Comparison of ENCODE assay signal across 18 cellular contexts in genomic region chr4:27807207-27807606, GRCh38.
DNase-seq lines count a peak whose midpoint lies in the region; ATAC-seq and TF ChIP-seq lines count a peak whose summit lies in the region.
"Had no signal": no experiment of that assay in that cellular context is flagged by ENCODE, and none has a peak within 500 bp of the region (broad histone marks: within the 10 kb centered on the region; RNA-seq: fewer than 3 reads in every experiment).

No MANE protein-coding gene starts in this region.

- TF ChIP-seq CTCF in astrocyte of the spinal cord (IDR thresholded peaks at IDR 0.05; ENCODE audit: low read depth, low read length) (no peak), natural killer cell (IDR thresholded peaks at IDR 0.05) (no peak)

- DNase-seq in EH (ENCODE audit: low read depth) (peak; percentile 43), NCI-H226 (peak; percentile 21), astrocyte of the spinal cord (ENCODE audit: low read depth, low spot score) (peak; percentile 67), non-pigmented ciliary epithelial cell (ENCODE audit: low read depth) (peak; percentile 6), natural killer cell (no peak), NCI-H345 treated with DMSO at 0.1 percent for 48 hours (lab: John Stamatoyannopoulos, UW; ENCODE audit: unreplicated experiment) (no peak), AG08395 (ENCODE audit: low spot score) (no peak), NCI-H82 treated with DMSO at 0.1 percent for 48 hours (lab: John Stamatoyannopoulos, UW; ENCODE audit: unreplicated experiment) (no peak)
- DNase-seq: BE2C, KG1, NCI-H1092, NCI-H1436, NCI-H1930, NCI-H2227 treated with DMSO at 0.1 percent for 48 hours, NCI-H526 had no signal

- no peaks in the 10 kb centered on the region for H3K4me1 Mint-ChIP-seq in natural killer cell

- H3K36me3 Mint-ChIP-seq in natural killer cell = no peaks in the 10 kb centered on the region

- no peak for ATAC-seq in natural killer cell
- ATAC-seq: GM23338, Right ventricle myocardium inferior had no signal

- in situ Hi-C loops in astrocyte of the spinal cord (cut with HindIII; ENCODE audit: low sequenced_read_pairs) = no loop called here

- H3K9me3 Mint-ChIP-seq in natural killer cell = peaks cover 10 to 21% of the 10 kb centered on the region in 2 donors
- H3K9me3 Mint-ChIP-seq: GM23338 had no signal

- intact Hi-C loops in natural killer cell (cut with micrococcal nuclease) = no loop called here

- no peak overlapping the region for H3K4me3 Mint-ChIP-seq in natural killer cell
- H3K4me3 Mint-ChIP-seq: GM23338 had no signal

- no peak overlapping the region for H3K4me3 ChIP-seq in astrocyte of the spinal cord (ENCODE audit: low read depth, low read length)
- H3K4me3 ChIP-seq: GM23338, HAP-1 had no signal

- no peaks in the 10 kb centered on the region for H3K27me3 Mint-ChIP-seq in natural killer cell (ENCODE audit: low read depth in 2 of 2)

- no peak overlapping the region for H3K27ac Mint-ChIP-seq in natural killer cell
- H3K27ac Mint-ChIP-seq: GM23338 had no signal

Comparison
In these comparisons a context has a peak if more than half of its experiments do, and no peak if none do; other contexts are left out.
1. DNase-seq: peak in EH (single experiment), NCI-H226 (single experiment), astrocyte of the spinal cord (single experiment) and non-pigmented ciliary epithelial cell (single experiment); none in natural killer cell (single experiment), NCI-H345 treated with DMSO at 0.1 percent for 48 hours (single experiment), AG08395 (single experiment) and NCI-H82 treated with DMSO at 0.1 percent for 48 hours (single experiment).